8 cellular contexts compared by ENCODE assay signal in the genomic region with DNA sequence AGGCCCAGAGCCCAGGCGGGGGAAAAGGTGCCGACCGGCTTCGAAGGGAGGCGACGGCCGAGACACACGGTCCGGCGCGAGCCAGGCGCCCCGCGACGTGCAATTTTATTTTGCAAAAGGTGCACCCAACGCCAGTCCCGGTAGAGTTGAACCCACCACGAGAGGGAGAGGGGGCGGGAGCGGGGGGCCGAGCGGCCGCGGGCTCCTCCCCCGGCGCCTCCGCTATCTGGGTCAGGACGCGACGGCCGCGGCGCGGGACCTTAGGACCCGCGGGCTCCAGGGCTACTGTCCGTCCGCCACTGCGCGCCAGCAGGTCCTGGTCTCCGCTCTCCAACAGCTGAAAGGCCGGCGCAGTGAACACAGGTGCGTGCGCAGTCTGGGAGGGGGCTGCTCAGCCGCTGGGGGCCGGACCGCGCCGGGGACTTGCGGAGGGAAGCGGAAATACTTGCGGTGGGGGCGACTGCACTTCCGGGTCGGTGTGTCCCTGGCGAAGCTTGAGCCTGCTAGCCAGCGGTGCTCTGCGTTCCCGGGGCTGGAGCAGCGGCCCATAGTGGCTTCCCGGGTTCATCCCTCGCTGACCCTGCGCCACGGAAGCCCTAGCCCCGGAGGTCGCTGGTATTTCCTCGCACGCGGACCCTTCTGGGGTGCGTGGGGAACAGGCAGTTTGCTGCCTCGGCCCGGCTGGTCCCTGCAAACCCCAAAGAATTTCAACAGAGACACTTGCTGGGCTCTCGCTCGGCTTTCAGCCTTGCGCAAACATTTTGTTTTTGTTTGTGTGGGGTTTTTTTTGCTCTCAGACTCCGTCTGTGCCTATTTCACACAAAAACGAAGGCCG. TPM values are rescaled to one million over a fixed set of nuclear protein-coding genes. Genes with fewer than 3 reads are reported as not detected.
DNase-seq lines count a peak whose midpoint lies in the region; ATAC-seq and TF ChIP-seq lines count a peak whose summit lies in the region.

A gene with protein sequence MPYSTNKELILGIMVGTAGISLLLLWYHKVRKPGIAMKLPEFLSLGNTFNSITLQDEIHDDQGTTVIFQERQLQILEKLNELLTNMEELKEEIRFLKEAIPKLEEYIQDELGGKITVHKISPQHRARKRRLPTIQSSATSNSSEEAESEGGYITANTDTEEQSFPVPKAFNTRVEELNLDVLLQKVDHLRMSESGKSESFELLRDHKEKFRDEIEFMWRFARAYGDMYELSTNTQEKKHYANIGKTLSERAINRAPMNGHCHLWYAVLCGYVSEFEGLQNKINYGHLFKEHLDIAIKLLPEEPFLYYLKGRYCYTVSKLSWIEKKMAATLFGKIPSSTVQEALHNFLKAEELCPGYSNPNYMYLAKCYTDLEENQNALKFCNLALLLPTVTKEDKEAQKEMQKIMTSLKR (plus strand): TSS at position 225 of the 835 bp plus-strand sequence. CDS start 3,991 bp downstream, outside the sequence.

- H3K27me3 Mint-ChIP-seq in GM23338 (ENCODE audit: insufficient read depth, low read depth, poor library complexity) = peaks cover 2% of the 10 kb centered on the region

- peak within 1 kb of the TSS; percentile 75 to 91 (median 82) for H3K9ac ChIP-seq in subcutaneous abdominal adipose tissue (ENCODE audit: low read length in 5 of 5)

- peak within 1 kb of the TSS; percentile 100 for H2AFZ ChIP-seq in GM23338
- peak within 1 kb of the TSS; percentile 82 for H2AFZ ChIP-seq in neuron (ENCODE audit: low read depth, low read length)

- H3K36me3 ChIP-seq in GM23338 (ENCODE audit: insufficient read depth) (no peaks in the 10 kb centered on the region), neuron (ENCODE audit: insufficient read depth, low read length) (peaks cover 2% of the 10 kb centered on the region), subcutaneous abdominal adipose tissue (ENCODE audit: control insufficient read depth in 5 of 5, insufficient read depth in 5 of 5, low read length in 5 of 5) (peaks cover 0 to 3% (median 0%) of the 10 kb centered on the region in 5 donors)

- H3K36me3 Mint-ChIP-seq in GM23338 (ENCODE audit: low read depth) = peaks cover 5% of the 10 kb centered on the region; the same call in 2 of the 3 replicates

- TF ChIP-seq CTCF in GM23338 (conservative IDR thresholded peaks at IDR 0.05; ENCODE audit: low read depth in 2 of 2) = no peak; a peak in 1 of 4 replicates

- H3K27ac Mint-ChIP-seq in GM23338 = peak within 1 kb of the TSS; percentile 92

- H3K4me2 ChIP-seq in GM23338 = peak within 1 kb of the TSS; percentile 99

- peak within 1 kb of the TSS; percentile 59 for H3K4me3 ChIP-seq in GM23338
- H3K4me3 ChIP-seq in neuron (ENCODE audit: low read length) = peak within 1 kb of the TSS; percentile 57
- H3K4me3 ChIP-seq in subcutaneous abdominal adipose tissue (ENCODE audit: low read depth in 1 of 5, low read length in 5 of 5) = peak within 1 kb of the TSS; percentile 82 to 97 (median 86)

- H3K27me3 ChIP-seq in GM23338 (ENCODE audit: insufficient read depth) (peaks cover 12% of the 10 kb centered on the region), neuron (ENCODE audit: insufficient read depth, low read length) (no peaks in the 10 kb centered on the region), subcutaneous abdominal adipose tissue (ENCODE audit: control insufficient read depth in 5 of 5, insufficient read depth in 4 of 5, low read length in 5 of 5) (no peaks in the 10 kb centered on the region)

- H3K9me3 Mint-ChIP-seq in GM23338 = no peaks in the 10 kb centered on the region

- H3F3A ChIP-seq in GM23338 (replicated peaks; ENCODE audit: low read depth) = no peaks in the 10 kb centered on the region; the same call in 1 of the 2 replicates

- no peaks in the 10 kb centered on the region for H3K79me2 ChIP-seq in GM23338 (replicated peaks; ENCODE audit: insufficient read depth)

- no peaks in the 10 kb centered on the region for H3K9me2 ChIP-seq in GM23338 (ENCODE audit: insufficient read depth)

- H3K4me1 ChIP-seq in GM23338 (ENCODE audit: insufficient read depth) (no peaks in the 10 kb centered on the region; the same call in 1 of the 2 replicates), neuron (ENCODE audit: insufficient read depth, low read length) (peaks cover 13% of the 10 kb centered on the region), subcutaneous abdominal adipose tissue (ENCODE audit: control insufficient read depth in 5 of 5, insufficient read depth in 5 of 5, low read length in 5 of 5) (peaks cover 0 to 17% (median 11%) of the 10 kb centered on the region in 5 donors)

- H3K9me3 ChIP-seq in neuron (ENCODE audit: low read length) (no peaks in the 10 kb centered on the region), subcutaneous abdominal adipose tissue (ENCODE audit: control insufficient read depth in 5 of 5, low read length in 5 of 5) (no peaks in the 10 kb centered on the region)

- peak within 1 kb of the TSS; percentile 87 for H3K4me3 Mint-ChIP-seq in GM23338

- no peaks in the 10 kb centered on the region; the same call in 1 of the 2 replicates for H4K20me1 ChIP-seq in GM23338 (replicated peaks; ENCODE audit: insufficient read depth)

- peak; percentile 91 for DNase-seq in EH (ENCODE audit: low read depth)
- DNase-seq in GM23338 (ENCODE audit: low spot score) = peak; percentile 97
- DNase-seq in LoVo (ENCODE audit: low spot score) = peak; percentile 94
- DNase-seq in SIG-M5 (lab: John Stamatoyannopoulos, UW) = peak; percentile 17
- DNase-seq in activated gamma-delta T cell treated with anti-CD3 and anti-CD28 coated beads, Interleukin-2, amount 50 U/mL, for 16 hours (ENCODE audit: low read depth) = peak; percentile 70
- DNase-seq in foreskin melanocyte = peak; percentile 87

- peaks cover 8% of the 10 kb centered on the region for H3K4me1 Mint-ChIP-seq in GM23338

- H3K27ac ChIP-seq in GM23338 (ENCODE audit: low read depth) (peak within 1 kb of the TSS; percentile 87), subcutaneous abdominal adipose tissue (ENCODE audit: low read depth, low read length) (peak within 1 kb of the TSS; percentile 89)

- peak; percentile 97 for ATAC-seq in GM23338

TF ChIP-seq in GM23338, 12 proteins besides CTCF, POLR2A, EP300 and RAD21 (continues in another document):
- TF ChIP-seq, protein P1, sequence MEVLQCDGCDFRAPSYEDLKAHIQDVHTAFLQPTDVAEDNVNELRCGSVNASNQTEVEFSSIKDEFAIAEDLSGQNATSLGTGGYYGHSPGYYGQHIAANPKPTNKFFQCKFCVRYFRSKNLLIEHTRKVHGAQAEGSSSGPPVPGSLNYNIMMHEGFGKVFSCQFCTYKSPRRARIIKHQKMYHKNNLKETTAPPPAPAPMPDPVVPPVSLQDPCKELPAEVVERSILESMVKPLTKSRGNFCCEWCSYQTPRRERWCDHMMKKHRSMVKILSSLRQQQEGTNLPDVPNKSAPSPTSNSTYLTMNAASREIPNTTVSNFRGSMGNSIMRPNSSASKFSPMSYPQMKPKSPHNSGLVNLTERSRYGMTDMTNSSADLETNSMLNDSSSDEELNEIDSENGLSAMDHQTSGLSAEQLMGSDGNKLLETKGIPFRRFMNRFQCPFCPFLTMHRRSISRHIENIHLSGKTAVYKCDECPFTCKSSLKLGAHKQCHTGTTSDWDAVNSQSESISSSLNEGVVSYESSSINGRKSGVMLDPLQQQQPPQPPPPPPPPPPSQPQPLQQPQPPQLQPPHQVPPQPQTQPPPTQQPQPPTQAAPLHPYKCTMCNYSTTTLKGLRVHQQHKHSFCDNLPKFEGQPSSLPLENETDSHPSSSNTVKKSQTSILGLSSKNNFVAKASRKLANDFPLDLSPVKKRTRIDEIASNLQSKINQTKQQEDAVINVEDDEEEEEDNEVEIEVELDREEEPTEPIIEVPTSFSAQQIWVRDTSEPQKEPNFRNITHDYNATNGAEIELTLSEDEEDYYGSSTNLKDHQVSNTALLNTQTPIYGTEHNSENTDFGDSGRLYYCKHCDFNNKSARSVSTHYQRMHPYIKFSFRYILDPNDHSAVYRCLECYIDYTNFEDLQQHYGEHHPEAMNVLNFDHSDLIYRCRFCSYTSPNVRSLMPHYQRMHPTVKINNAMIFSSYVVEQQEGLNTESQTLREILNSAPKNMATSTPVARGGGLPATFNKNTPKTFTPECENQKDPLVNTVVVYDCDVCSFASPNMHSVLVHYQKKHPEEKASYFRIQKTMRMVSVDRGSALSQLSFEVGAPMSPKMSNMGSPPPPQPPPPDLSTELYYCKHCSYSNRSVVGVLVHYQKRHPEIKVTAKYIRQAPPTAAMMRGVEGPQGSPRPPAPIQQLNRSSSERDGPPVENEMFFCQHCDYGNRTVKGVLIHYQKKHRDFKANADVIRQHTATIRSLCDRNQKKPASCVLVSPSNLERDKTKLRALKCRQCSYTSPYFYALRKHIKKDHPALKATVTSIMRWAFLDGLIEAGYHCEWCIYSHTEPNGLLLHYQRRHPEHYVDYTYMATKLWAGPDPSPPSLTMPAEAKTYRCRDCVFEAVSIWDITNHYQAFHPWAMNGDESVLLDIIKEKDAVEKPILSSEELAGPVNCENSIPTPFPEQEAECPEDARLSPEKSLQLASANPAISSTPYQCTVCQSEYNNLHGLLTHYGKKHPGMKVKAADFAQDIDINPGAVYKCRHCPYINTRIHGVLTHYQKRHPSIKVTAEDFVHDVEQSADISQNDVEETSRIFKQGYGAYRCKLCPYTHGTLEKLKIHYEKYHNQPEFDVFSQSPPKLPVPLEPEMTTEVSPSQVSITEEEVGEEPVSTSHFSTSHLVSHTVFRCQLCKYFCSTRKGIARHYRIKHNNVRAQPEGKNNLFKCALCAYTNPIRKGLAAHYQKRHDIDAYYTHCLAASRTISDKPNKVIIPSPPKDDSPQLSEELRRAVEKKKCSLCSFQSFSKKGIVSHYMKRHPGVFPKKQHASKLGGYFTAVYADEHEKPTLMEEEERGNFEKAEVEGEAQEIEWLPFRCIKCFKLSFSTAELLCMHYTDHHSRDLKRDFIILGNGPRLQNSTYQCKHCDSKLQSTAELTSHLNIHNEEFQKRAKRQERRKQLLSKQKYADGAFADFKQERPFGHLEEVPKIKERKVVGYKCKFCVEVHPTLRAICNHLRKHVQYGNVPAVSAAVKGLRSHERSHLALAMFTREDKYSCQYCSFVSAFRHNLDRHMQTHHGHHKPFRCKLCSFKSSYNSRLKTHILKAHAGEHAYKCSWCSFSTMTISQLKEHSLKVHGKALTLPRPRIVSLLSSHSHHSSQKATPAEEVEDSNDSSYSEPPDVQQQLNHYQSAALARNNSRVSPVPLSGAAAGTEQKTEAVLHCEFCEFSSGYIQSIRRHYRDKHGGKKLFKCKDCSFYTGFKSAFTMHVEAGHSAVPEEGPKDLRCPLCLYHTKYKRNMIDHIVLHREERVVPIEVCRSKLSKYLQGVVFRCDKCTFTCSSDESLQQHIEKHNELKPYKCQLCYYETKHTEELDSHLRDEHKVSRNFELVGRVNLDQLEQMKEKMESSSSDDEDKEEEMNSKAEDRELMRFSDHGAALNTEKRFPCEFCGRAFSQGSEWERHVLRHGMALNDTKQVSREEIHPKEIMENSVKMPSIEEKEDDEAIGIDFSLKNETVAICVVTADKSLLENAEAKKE (CRISPR knock-in tag; IDR thresholded peaks at IDR 0.05) = 0 out of 2 replicates have a peak, but pooled peaks have one; percentile 9
- no peak for TF ChIP-seq EZH2 (IDR thresholded peaks at IDR 0.05; ENCODE audit: low read depth, unreplicated experiment)

RNA-seq across cellular contexts. Expression of the gene that starts here (rescaled TPM):
- total RNA-seq in GM23338 (2014; rRNA removed; shearing (Covaris generic)) = 2.7 and 3.4 TPM in 2 replicates
- 3.2 and 3.6 TPM in 2 replicates for polyA plus RNA-seq in GM23338 (2016; fragmentation: Nextera tagmentation; extraction: Ambion mirVana)

Comparison
In these comparisons a context has a peak if more than half of its experiments do, and no peak if none do; other contexts are left out.
1. Peak in every context shown above with its lines: DNase-seq, ATAC-seq, H3K4me3 ChIP-seq and H3K27ac ChIP-seq.
2. DNase-seq: peak in every context shown above with its lines; median percentile 97 in GM23338; 94 in LoVo; 91 in EH; 87 in foreskin melanocyte; 70 in activated gamma-delta T cell treated with anti-CD3 and anti-CD28 coated beads, Interleukin-2, amount 50 U/mL, for 16 hours; 17 in SIG-M5.